Comparison of ENCODE assay signal across 20 cellular contexts in genomic region chr21:43372663-43373386, GRCh38. TPM values are rescaled to one million over a fixed set of nuclear protein-coding genes. Genes with fewer than 3 reads are reported as not detected.
A peak's percentile ranks its signal among the peaks of the same experiment; 100 is the strongest.
DNase-seq lines count a peak whose midpoint lies in the region; ATAC-seq and TF ChIP-seq lines count a peak whose summit lies in the region.
"Had no signal": no experiment of that assay in that cellular context is flagged by ENCODE, and none has a peak within 500 bp of the region (broad histone marks: within the 10 kb centered on the region; RNA-seq: fewer than 3 reads in every experiment).

No MANE protein-coding gene starts in this region.

- DNase-seq in left ventricle myocardium superior (peak; percentile 18), left ventricle myocardium inferior (no peak), chondrocyte (ENCODE audit: low spot score) (peak; percentile 65), mesothelial cell of epicardium (ENCODE audit: low spot score in 2 of 2, unreplicated experiment in 2 of 2) (no peak), vagina (ENCODE audit: extremely low spot score in 2 of 2) (no peak), NCI-H2107 treated with DMSO at 0.1 percent for 48 hours (lab: John Stamatoyannopoulos, UW; ENCODE audit: unreplicated experiment) (no peak), T1000 (lab: John Stamatoyannopoulos, UW) (no peak)
- DNase-seq in activated T-helper 2 cell treated with anti-CD3 and anti-CD28 coated beads, Interferon-gamma antibody, Interleukin-2, Interleukin-4, amounts not matched to agents 10 μg/mL and 5 μg/mL and 100 μg/mL, durations not matched to agents 14 hours and 24 hours and 36 hours (ENCODE audit: low spot score): no peak
- DNase-seq: 8988T; activated CD4-positive, alpha-beta memory T cell treated with anti-CD3 and anti-CD28 coated beads, Interleukin-2, amount 10 ng/mL, durations not matched to agents 7 days and 5 days; activated T-cell treated with anti-CD3 and anti-CD28 coated beads, Interleukin-2, amount 50 U/mL, for 24 hours; BE2C; colonic mucosa; foreskin melanocyte; GF-D8; NCI-H1436; RPMI8226; stimulated activated CD4-positive, alpha-beta T cell treated with anti-CD3 and anti-CD28 coated beads, Interleukin-2, amount 100 ng/mL, for 48 hours; T-cell had no signal

- no peak overlapping the region for H3K4me3 ChIP-seq in left ventricle myocardium inferior
- H3K4me3 ChIP-seq in vagina: no peak overlapping the region
- H3K4me3 ChIP-seq: colonic mucosa had no signal

- H3K9me3 ChIP-seq in left ventricle myocardium inferior (replicated peaks) (no peaks in the 10 kb centered on the region), vagina (no peaks in the 10 kb centered on the region)
- H3K9me3 ChIP-seq: BE2C, colonic mucosa had no signal

- H3K4me3 Mint-ChIP-seq in chondrocyte (ENCODE audit: unreplicated experiment): no peak overlapping the region
- H3K4me3 Mint-ChIP-seq in mesothelial cell of epicardium: no peak overlapping the region
- no peak overlapping the region for H3K4me3 Mint-ChIP-seq in activated T-helper 2 cell treated with anti-CD3 and anti-CD28 coated beads, Interferon-gamma antibody, Interleukin-2, Interleukin-4, amounts not matched to agents 10 μg/mL and 5 μg/mL and 100 μg/mL, durations not matched to agents 14 hours and 24 hours and 36 hours (ENCODE audit: low read depth)
- H3K4me3 Mint-ChIP-seq: activated CD4-positive, alpha-beta memory T cell treated with anti-CD3 and anti-CD28 coated beads, Interleukin-2, amount 10 ng/mL, durations not matched to agents 7 days and 5 days; activated T-cell treated with anti-CD3 and anti-CD28 coated beads, Interleukin-2, amount 50 U/mL, for 24 hours; T-cell had no signal

- H3K4me1 Mint-ChIP-seq in chondrocyte (ENCODE audit: low read depth): no peaks in the 10 kb centered on the region
- H3K4me1 Mint-ChIP-seq in mesothelial cell of epicardium: peaks cover 33% of the 10 kb centered on the region
- no peaks in the 10 kb centered on the region for H3K4me1 Mint-ChIP-seq in activated T-helper 2 cell treated with anti-CD3 and anti-CD28 coated beads, Interferon-gamma antibody, Interleukin-2, Interleukin-4, amounts not matched to agents 10 μg/mL and 5 μg/mL and 100 μg/mL, durations not matched to agents 14 hours and 24 hours and 36 hours (ENCODE audit: low read depth)
- H3K4me1 Mint-ChIP-seq: T-cell had no signal

- H3K27ac Mint-ChIP-seq in chondrocyte (ENCODE audit: unreplicated experiment): no peak overlapping the region
- H3K27ac Mint-ChIP-seq in mesothelial cell of epicardium: peak overlapping the region; percentile 16
- H3K27ac Mint-ChIP-seq in activated T-helper 2 cell treated with anti-CD3 and anti-CD28 coated beads, Interferon-gamma antibody, Interleukin-2, Interleukin-4, amounts not matched to agents 10 μg/mL and 5 μg/mL and 100 μg/mL, durations not matched to agents 14 hours and 24 hours and 36 hours: no peak overlapping the region
- H3K27ac Mint-ChIP-seq: activated CD4-positive, alpha-beta memory T cell treated with anti-CD3 and anti-CD28 coated beads, Interleukin-2, amount 10 ng/mL, durations not matched to agents 7 days and 5 days; activated naive CD4-positive, alpha-beta T cell treated with anti-CD3 and anti-CD28 coated beads, Interleukin-2, amount 50 U/mL, for 72 hours; activated T-cell treated with anti-CD3 and anti-CD28 coated beads, Interleukin-2, amount 50 U/mL, for 24 hours; T-cell had no signal

- intact Hi-C loops in left ventricle myocardium superior (cut with micrococcal nuclease): no loop called here
- intact Hi-C loops in left ventricle myocardium inferior (cut with micrococcal nuclease): no loop called here
- intact Hi-C loops in vagina (cut with DNase I): no loop called here
- intact Hi-C loops in activated T-helper 2 cell treated with anti-CD3 and anti-CD28 coated beads, Interferon-gamma antibody, Interleukin-2, Interleukin-4, amounts not matched to agents 10 μg/mL and 5 μg/mL and 100 μg/mL, durations not matched to agents 14 hours and 24 hours and 36 hours (cut with micrococcal nuclease): no loop called here

- ATAC-seq in left ventricle myocardium superior: no peak
- ATAC-seq: activated naive CD4-positive, alpha-beta T cell treated with anti-CD3 and anti-CD28 coated beads, Interleukin-2, amount 50 U/mL, for 72 hours; T-cell had no signal

- no peak for TF ChIP-seq POLR2A in vagina (IDR thresholded peaks at IDR 0.05)

- H3K27me3 ChIP-seq in left ventricle myocardium inferior (ENCODE audit: low read depth): no peaks in the 10 kb centered on the region
- H3K27me3 ChIP-seq in vagina: no peaks in the 10 kb centered on the region
- H3K27me3 ChIP-seq: BE2C, colonic mucosa had no signal

- TF ChIP-seq CTCF in left ventricle myocardium inferior (IDR thresholded peaks at IDR 0.05; ENCODE audit: borderline replicate concordance) (no peak), chondrocyte (IDR thresholded peaks at IDR 0.05) (no peak), mesothelial cell of epicardium (IDR thresholded peaks at IDR 0.05; ENCODE audit: unreplicated experiment) (no peak), vagina (IDR thresholded peaks at IDR 0.05) (no peak)

- H3K4me1 ChIP-seq in left ventricle myocardium inferior (no peaks in the 10 kb centered on the region), vagina (peaks cover 32% of the 10 kb centered on the region)
- H3K4me1 ChIP-seq: colonic mucosa had no signal

- H3K9me3 Mint-ChIP-seq in chondrocyte (ENCODE audit: low read depth): no peaks in the 10 kb centered on the region
- H3K9me3 Mint-ChIP-seq in mesothelial cell of epicardium: no peaks in the 10 kb centered on the region
- no peaks in the 10 kb centered on the region for H3K9me3 Mint-ChIP-seq in activated T-helper 2 cell treated with anti-CD3 and anti-CD28 coated beads, Interferon-gamma antibody, Interleukin-2, Interleukin-4, amounts not matched to agents 10 μg/mL and 5 μg/mL and 100 μg/mL, durations not matched to agents 14 hours and 24 hours and 36 hours
- H3K9me3 Mint-ChIP-seq: activated CD4-positive, alpha-beta memory T cell treated with anti-CD3 and anti-CD28 coated beads, Interleukin-2, amount 10 ng/mL, durations not matched to agents 7 days and 5 days; activated naive CD4-positive, alpha-beta T cell treated with anti-CD3 and anti-CD28 coated beads, Interleukin-2, amount 50 U/mL, for 72 hours; activated T-cell treated with anti-CD3 and anti-CD28 coated beads, Interleukin-2, amount 50 U/mL, for 24 hours; T-cell had no signal

- H3K27me3 Mint-ChIP-seq in chondrocyte (ENCODE audit: low read depth) (peaks cover 5% of the 10 kb centered on the region), mesothelial cell of epicardium (ENCODE audit: low read depth) (no peaks in the 10 kb centered on the region)
- H3K27me3 Mint-ChIP-seq in activated T-helper 2 cell treated with anti-CD3 and anti-CD28 coated beads, Interferon-gamma antibody, Interleukin-2, Interleukin-4, amounts not matched to agents 10 μg/mL and 5 μg/mL and 100 μg/mL, durations not matched to agents 14 hours and 24 hours and 36 hours (ENCODE audit: low read depth): no peaks in the 10 kb centered on the region
- H3K27me3 Mint-ChIP-seq: activated T-cell treated with anti-CD3 and anti-CD28 coated beads, Interleukin-2, amount 50 U/mL, for 24 hours; T-cell had no signal

- H3K36me3 ChIP-seq in left ventricle myocardium inferior (no peaks in the 10 kb centered on the region), vagina (no peaks in the 10 kb centered on the region)
- H3K36me3 ChIP-seq: BE2C, colonic mucosa had no signal

- H3K36me3 Mint-ChIP-seq in chondrocyte (ENCODE audit: low read depth): no peaks in the 10 kb centered on the region
- no peaks in the 10 kb centered on the region for H3K36me3 Mint-ChIP-seq in mesothelial cell of epicardium
- H3K36me3 Mint-ChIP-seq in activated T-helper 2 cell treated with anti-CD3 and anti-CD28 coated beads, Interferon-gamma antibody, Interleukin-2, Interleukin-4, amounts not matched to agents 10 μg/mL and 5 μg/mL and 100 μg/mL, durations not matched to agents 14 hours and 24 hours and 36 hours (ENCODE audit: low read depth): no peaks in the 10 kb centered on the region
- H3K36me3 Mint-ChIP-seq: activated naive CD4-positive, alpha-beta T cell treated with anti-CD3 and anti-CD28 coated beads, Interleukin-2, amount 50 U/mL, for 72 hours; T-cell had no signal

- H3K27ac ChIP-seq in left ventricle myocardium inferior (replicated peaks) (no peak overlapping the region), vagina (peak overlapping the region; percentile 45)
- H3K27ac ChIP-seq: colonic mucosa had no signal

RNA-seq across cellular contexts. Expression of gene SIK1, which starts 54.1 kb away (rescaled TPM):
- 8.0 TPM for total RNA-seq in left ventricle myocardium superior
- 7.8 TPM for total RNA-seq in left ventricle myocardium inferior
- total RNA-seq in chondrocyte: 53.9 to 77.7 TPM (median 60.7 TPM) in 3 replicates
- 30.5 to 36.1 TPM (median 31.6 TPM) in 3 replicates for total RNA-seq in mesothelial cell of epicardium
- total RNA-seq in vagina: 93.5 TPM
- total RNA-seq in activated T-helper 2 cell treated with anti-CD3 and anti-CD28 coated beads, Interferon-gamma antibody, Interleukin-2, Interleukin-4, amounts not matched to agents 10 μg/mL and 5 μg/mL and 100 μg/mL, durations not matched to agents 14 hours and 24 hours and 36 hours: 5.6 and 7.1 TPM in 2 replicates

Comparison
In these comparisons a context has a peak if more than half of its experiments do, and no peak if none do; other contexts are left out.
1. DNase-seq: peak in left ventricle myocardium superior (single experiment) and chondrocyte (single experiment); none in left ventricle myocardium inferior (single experiment), mesothelial cell of epicardium (0 of 2), vagina (0 of 2), NCI-H2107 treated with DMSO at 0.1 percent for 48 hours (single experiment), T1000 (single experiment) and activated T-helper 2 cell treated with anti-CD3 and anti-CD28 coated beads, Interferon-gamma antibody, Interleukin-2, Interleukin-4, amounts not matched to agents 10 μg/mL and 5 μg/mL and 100 μg/mL, durations not matched to agents 14 hours and 24 hours and 36 hours (single experiment).